In the genomic region with DNA sequence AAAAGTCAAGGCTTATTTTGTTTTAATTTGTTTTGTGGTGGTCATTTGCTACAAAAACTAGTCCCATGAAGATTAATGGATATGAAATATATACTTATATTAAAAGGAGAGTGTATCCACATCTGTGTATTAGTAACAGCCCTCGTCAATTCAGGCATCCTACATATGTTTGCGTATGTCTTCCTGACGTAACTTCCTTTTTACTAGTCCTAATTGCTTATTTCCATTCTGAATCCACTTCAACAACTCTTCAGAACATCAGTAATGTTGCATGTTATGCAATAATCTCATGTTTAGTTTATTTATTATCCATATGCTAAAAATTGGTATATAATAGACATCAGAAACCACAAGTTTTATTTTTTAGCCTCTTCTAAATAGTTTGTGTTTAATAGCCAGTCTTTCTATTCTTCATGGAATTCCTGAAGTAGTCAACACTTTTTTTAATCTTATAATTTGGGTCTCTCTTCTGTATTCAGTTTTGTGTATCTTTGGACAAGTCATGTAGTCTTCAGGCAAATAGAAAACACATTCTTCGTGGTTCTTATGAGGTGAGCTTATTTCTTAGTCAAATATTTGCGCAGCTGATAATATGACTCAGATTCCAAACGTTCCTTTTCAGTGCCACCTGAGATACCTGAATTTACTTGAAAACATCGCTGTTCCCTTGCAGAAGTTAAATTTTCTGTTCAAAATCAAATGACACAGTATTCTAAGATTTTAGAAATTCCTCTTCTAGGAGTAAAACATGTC, we compare ENCODE assay signal across 19 cellular contexts.
"Had no signal": no experiment of that assay in that cellular context is flagged by ENCODE, and none has a peak within 500 bp of the region (broad histone marks: within the 10 kb centered on the region; RNA-seq: fewer than 3 reads in every experiment).

No MANE protein-coding gene starts in this region.

- H3K27me3 ChIP-seq: adrenal gland, esophagus muscularis mucosa, gastroesophageal sphincter, heart right ventricle, ovary, right lobe of liver, upper lobe of left lung had no signal

- H3K4me3 ChIP-seq: adrenal gland, esophagus muscularis mucosa, gastroesophageal sphincter, heart right ventricle, ovary, right lobe of liver, upper lobe of left lung had no signal

- H3K27ac ChIP-seq: adrenal gland, esophagus muscularis mucosa, gastroesophageal sphincter, heart right ventricle, ovary, right lobe of liver, upper lobe of left lung, WERI-Rb-1 had no signal

- DNase-seq: activated CD4-positive, alpha-beta T cell treated with anti-CD3 and anti-CD28 coated beads for 1 hour; activated gamma-delta T cell treated with Interleukin-2 at 50 U/mL for 16 hours; activated T-cell treated with anti-CD3 and anti-CD28 coated beads, Interleukin-2, amount 50 U/mL, for 72 hours; adrenal gland; effector CD4-positive, alpha-beta T cell; heart right ventricle; naive thymus-derived CD8-positive, alpha-beta T cell; ovary; right lobe of liver; small intestine; stimulated activated CD4-positive, alpha-beta T cell treated with anti-CD3 and anti-CD28 coated beads, Interleukin-15, amount 100 ng/mL, for 24 hours; stimulated activated CD4-positive, alpha-beta T cell treated with anti-CD3 and anti-CD28 coated beads, Interleukin-2, amount 100 ng/mL, for 48 hours; stimulated activated naive CD8-positive, alpha-beta T cell treated with anti-CD3 and anti-CD28 coated beads, Interleukin-15, amount 100 ng/mL, for 72 hours; T-helper 2 cell; upper lobe of left lung; WERI-Rb-1 had no signal

- H3K36me3 ChIP-seq: adrenal gland, esophagus muscularis mucosa, gastroesophageal sphincter, heart right ventricle, ovary, right lobe of liver, upper lobe of left lung, WERI-Rb-1 had no signal

- H3K4me1 ChIP-seq: adrenal gland, esophagus muscularis mucosa, gastroesophageal sphincter, heart right ventricle, right lobe of liver, upper lobe of left lung had no signal

- H3K9me3 ChIP-seq: esophagus muscularis mucosa, ovary, right lobe of liver, upper lobe of left lung had no signal

- ATAC-seq: activated naive CD4-positive, alpha-beta T cell treated with anti-CD3 and anti-CD28 coated beads, Interleukin-2, amount 50 U/mL, for 72 hours; activated T-cell treated with anti-CD3 and anti-CD28 coated beads, Interleukin-2, amount 50 U/mL, for 72 hours; gastroesophageal sphincter; heart right ventricle; naive thymus-derived CD8-positive, alpha-beta T cell; right lobe of liver; stimulated activated naive CD8-positive, alpha-beta T cell treated with anti-CD3 and anti-CD28 coated beads, Interleukin-15, amount 100 ng/mL, for 72 hours had no signal
